ENCODE assay signal across 29 cellular contexts in genomic region chr4:136156947-136157346, GRCh38.
"Had no signal": no experiment of that assay in that cellular context is flagged by ENCODE, and none has a peak within 500 bp of the region (broad histone marks: within the 10 kb centered on the region; RNA-seq: fewer than 3 reads in every experiment).

No MANE protein-coding gene starts in this region.

- H3K9ac ChIP-seq: KMS-11 had no signal

- H3K27me3 Mint-ChIP-seq: activated CD4-positive, alpha-beta T cell treated with anti-CD3 and anti-CD28 coated beads, Interleukin-2, amount 10 ng/mL, durations not matched to agents 24 days and 14 days; activated CD8-positive, alpha-beta T cell treated with anti-CD3 and anti-CD28 coated beads for 36 hours; activated naive CD4-positive, alpha-beta T cell treated with anti-CD3 and anti-CD28 coated beads, Interleukin-2, amount 50 U/mL, for 24 hours; activated naive CD8-positive, alpha-beta T cell treated with anti-CD3 and anti-CD28 coated beads, Interleukin-2, amount 10 ng/mL, durations not matched to agents 7 days and 5 days had no signal

- FAIRE-seq: RCC 7860 had no signal

- H2AFZ ChIP-seq: PC-9 had no signal

- DNase-seq: activated CD4-positive, alpha-beta T cell treated with anti-CD3 and anti-CD28 coated beads, Interleukin-2, amount 10 ng/mL, durations not matched to agents 24 days and 14 days; activated CD4-positive, alpha-beta T cell treated with anti-CD3 and anti-CD28 coated beads, Interleukin-2, amount 50 U/mL, for 4 hours; activated CD8-positive, alpha-beta T cell treated with anti-CD3 and anti-CD28 coated beads for 36 hours; activated gamma-delta T cell; activated naive CD4-positive, alpha-beta T cell treated with Interleukin-2 at 50 U/mL for 16 hours; activated naive CD8-positive, alpha-beta T cell treated with anti-CD3 and anti-CD28 coated beads, Interleukin-2, amount 10 ng/mL, durations not matched to agents 7 days and 5 days; activated T-cell treated with anti-CD3 and anti-CD28 coated beads, Interleukin-2, amount 50 U/mL, for 1 hour; activated T-cell treated with anti-CD3 and anti-CD28 coated beads, Interleukin-2, amount 50 U/mL, for 72 hours; amygdala; MM.1S; MV-4-11; NCI-H1092; NCI-H1436 treated with DMSO at 0.1 percent for 48 hours; NCI-H1694 treated with DMSO at 0.1 percent for 48 hours; NCI-H2029; NCI-H510A; NCI-H526; NCI-H774; NK-92 treated with Interleukin-12 subunit alpha and Interleukin-12 subunit beta, amount 100 ng/mL, for 24 hours; PC-9; Right ventricle myocardium superior; T1000; WERI-Rb-1 had no signal

- H3K27me3 ChIP-seq: ascending aorta, cardiac muscle cell had no signal

- H3K36me3 ChIP-seq: ascending aorta, cardiac muscle cell, WERI-Rb-1 had no signal

- H3K4me2 ChIP-seq: KMS-11, PC-9 had no signal

- H3K27ac Mint-ChIP-seq: activated CD4-positive, alpha-beta T cell treated with anti-CD3 and anti-CD28 coated beads, Interleukin-2, amount 10 ng/mL, durations not matched to agents 24 days and 14 days; activated CD8-positive, alpha-beta T cell treated with anti-CD3 and anti-CD28 coated beads for 36 hours; activated naive CD4-positive, alpha-beta T cell treated with anti-CD3 and anti-CD28 coated beads, Interleukin-2, amount 50 U/mL, for 24 hours; activated naive CD8-positive, alpha-beta T cell treated with anti-CD3 and anti-CD28 coated beads, Interleukin-2, amount 10 ng/mL, durations not matched to agents 7 days and 5 days; activated T-cell treated with anti-CD3 and anti-CD28 coated beads, Interleukin-2, amount 50 U/mL, for 72 hours; activated T-helper 2 cell treated with anti-CD3 and anti-CD28 coated beads, Interferon-gamma antibody, Interleukin-2, Interleukin-4, amounts not matched to agents 10 μg/mL and 5 μg/mL and 100 μg/mL, durations not matched to agents 14 hours and 24 hours and 36 hours had no signal

- H3K4me1 ChIP-seq: ascending aorta had no signal

- H3K9me3 Mint-ChIP-seq: activated naive CD4-positive, alpha-beta T cell treated with anti-CD3 and anti-CD28 coated beads, Interleukin-2, amount 50 U/mL, for 24 hours; activated T-helper 2 cell treated with anti-CD3 and anti-CD28 coated beads, Interferon-gamma antibody, Interleukin-2, Interleukin-4, amounts not matched to agents 10 μg/mL and 5 μg/mL and 100 μg/mL, durations not matched to agents 14 hours and 24 hours and 36 hours had no signal

- H3K9me3 ChIP-seq: ascending aorta had no signal

- H3K4me1 Mint-ChIP-seq: activated CD4-positive, alpha-beta T cell treated with anti-CD3 and anti-CD28 coated beads, Interleukin-2, amount 10 ng/mL, durations not matched to agents 24 days and 14 days; activated naive CD4-positive, alpha-beta T cell treated with anti-CD3 and anti-CD28 coated beads, Interleukin-2, amount 50 U/mL, for 24 hours; activated naive CD8-positive, alpha-beta T cell treated with anti-CD3 and anti-CD28 coated beads, Interleukin-2, amount 10 ng/mL, durations not matched to agents 7 days and 5 days had no signal

- H3K4me3 ChIP-seq: ascending aorta, cardiac muscle cell, PC-9 had no signal

- ATAC-seq: activated CD8-positive, alpha-beta T cell treated with anti-CD3 and anti-CD28 coated beads for 36 hours; activated T-cell treated with anti-CD3 and anti-CD28 coated beads, Interleukin-2, amount 50 U/mL, for 72 hours had no signal

- H3K27ac ChIP-seq: ascending aorta, cardiac muscle cell, KMS-11, PC-9, WERI-Rb-1 had no signal

- H3K4me3 Mint-ChIP-seq: activated CD4-positive, alpha-beta T cell treated with anti-CD3 and anti-CD28 coated beads, Interleukin-2, amount 10 ng/mL, durations not matched to agents 24 days and 14 days; activated CD8-positive, alpha-beta T cell treated with anti-CD3 and anti-CD28 coated beads for 36 hours; activated naive CD4-positive, alpha-beta T cell treated with anti-CD3 and anti-CD28 coated beads, Interleukin-2, amount 50 U/mL, for 24 hours; activated naive CD8-positive, alpha-beta T cell treated with anti-CD3 and anti-CD28 coated beads, Interleukin-2, amount 10 ng/mL, durations not matched to agents 7 days and 5 days; activated T-cell treated with anti-CD3 and anti-CD28 coated beads, Interleukin-2, amount 50 U/mL, for 72 hours had no signal

- H3K36me3 Mint-ChIP-seq: activated naive CD4-positive, alpha-beta T cell treated with anti-CD3 and anti-CD28 coated beads, Interleukin-2, amount 50 U/mL, for 24 hours; activated naive CD8-positive, alpha-beta T cell treated with anti-CD3 and anti-CD28 coated beads, Interleukin-2, amount 10 ng/mL, durations not matched to agents 7 days and 5 days had no signal
